In genomic region chr1:76284842-76285241, GRCh38 we compare ENCODE assay signal across 16 cellular contexts.
DNase-seq lines count a peak whose midpoint lies in the region; ATAC-seq and TF ChIP-seq lines count a peak whose summit lies in the region.
"Had no signal": no experiment of that assay in that cellular context is flagged by ENCODE, and none has a peak within 500 bp of the region (broad histone marks: within the 10 kb centered on the region; RNA-seq: fewer than 3 reads in every experiment).

No MANE protein-coding gene starts in this region.

- H3K27me3 Mint-ChIP-seq in activated CD4-positive, alpha-beta T cell treated with anti-CD3 and anti-CD28 coated beads, Interleukin-2, amount 10 ng/mL, durations not matched to agents 7 days and 5 days = no peaks in the 10 kb centered on the region
- no peaks in the 10 kb centered on the region for H3K27me3 Mint-ChIP-seq in CD4-positive, alpha-beta T cell
- H3K27me3 Mint-ChIP-seq in activated naive CD8-positive, alpha-beta T cell treated with anti-CD3 and anti-CD28 coated beads, Interleukin-2, amount 10 ng/mL, durations not matched to agents 7 days and 5 days = peaks cover 2% of the 10 kb centered on the region
- H3K27me3 Mint-ChIP-seq in naive thymus-derived CD4-positive, alpha-beta T cell = no peaks in the 10 kb centered on the region

- H3K9me3 Mint-ChIP-seq in activated CD4-positive, alpha-beta T cell treated with anti-CD3 and anti-CD28 coated beads, Interleukin-2, amount 10 ng/mL, durations not matched to agents 7 days and 5 days = no peaks in the 10 kb centered on the region
- no peaks in the 10 kb centered on the region for H3K9me3 Mint-ChIP-seq in CD4-positive, alpha-beta T cell
- H3K9me3 Mint-ChIP-seq in activated naive CD8-positive, alpha-beta T cell treated with anti-CD3 and anti-CD28 coated beads, Interleukin-2, amount 10 ng/mL, durations not matched to agents 7 days and 5 days = peaks cover 1% of the 10 kb centered on the region
- no peaks in the 10 kb centered on the region for H3K9me3 Mint-ChIP-seq in naive thymus-derived CD4-positive, alpha-beta T cell

- H3K4me3 Mint-ChIP-seq in activated CD4-positive, alpha-beta T cell treated with anti-CD3 and anti-CD28 coated beads, Interleukin-2, amount 10 ng/mL, durations not matched to agents 7 days and 5 days = no peak overlapping the region
- no peak overlapping the region for H3K4me3 Mint-ChIP-seq in CD4-positive, alpha-beta T cell
- peak overlapping the region; percentile 51 for H3K4me3 Mint-ChIP-seq in activated naive CD8-positive, alpha-beta T cell treated with anti-CD3 and anti-CD28 coated beads, Interleukin-2, amount 10 ng/mL, durations not matched to agents 7 days and 5 days
- H3K4me3 Mint-ChIP-seq in naive thymus-derived CD4-positive, alpha-beta T cell = peak overlapping the region in 8 of 10 donors; percentile 1 to 66 (median 44)

- no peaks in the 10 kb centered on the region for H3K36me3 ChIP-seq in naive thymus-derived CD4-positive, alpha-beta T cell (ENCODE audit: control insufficient read depth in 2 of 3, insufficient read depth in 3 of 3, low read length in 3 of 3)
- no peaks in the 10 kb centered on the region for H3K36me3 ChIP-seq in lower lobe of right lung

- no peak for ATAC-seq in CD4-positive, alpha-beta T cell (ENCODE audit: poor library complexity)
- ATAC-seq in activated naive CD8-positive, alpha-beta T cell treated with anti-CD3 and anti-CD28 coated beads, Interleukin-2, amount 10 ng/mL, durations not matched to agents 7 days and 5 days (ENCODE audit: low read depth) = peak; percentile 20
- no peak for ATAC-seq in naive thymus-derived CD4-positive, alpha-beta T cell
- ATAC-seq in lower lobe of right lung = no peak
- ATAC-seq in GM19463 (IDR thresholded peaks at IDR 0.05; ENCODE audit: unreplicated experiment) = no peak
- no peak for ATAC-seq in HG03439 (IDR thresholded peaks at IDR 0.05; ENCODE audit: unreplicated experiment)
- ATAC-seq: A549, Panc1 had no signal

- H3K4me1 Mint-ChIP-seq in activated CD4-positive, alpha-beta T cell treated with anti-CD3 and anti-CD28 coated beads, Interleukin-2, amount 10 ng/mL, durations not matched to agents 7 days and 5 days = peaks cover 52% of the 10 kb centered on the region
- H3K4me1 Mint-ChIP-seq in CD4-positive, alpha-beta T cell (ENCODE audit: low read depth) = peaks cover 63% of the 10 kb centered on the region
- H3K4me1 Mint-ChIP-seq in activated naive CD8-positive, alpha-beta T cell treated with anti-CD3 and anti-CD28 coated beads, Interleukin-2, amount 10 ng/mL, durations not matched to agents 7 days and 5 days = peaks cover 37% of the 10 kb centered on the region
- peaks cover 16 to 88% (median 56%) of the 10 kb centered on the region in 7 donors for H3K4me1 Mint-ChIP-seq in naive thymus-derived CD4-positive, alpha-beta T cell

- peaks cover 0 to 45% of the 10 kb centered on the region in 2 donors for H3K4me1 ChIP-seq in naive thymus-derived CD4-positive, alpha-beta T cell (ENCODE audit: control insufficient read depth in 2 of 2, insufficient read depth in 2 of 2, low read length in 2 of 2)
- H3K4me1 ChIP-seq in lower lobe of right lung = no peaks in the 10 kb centered on the region
- H3K4me1 ChIP-seq: A549 had no signal

- H3K27ac Mint-ChIP-seq in activated CD4-positive, alpha-beta T cell treated with anti-CD3 and anti-CD28 coated beads, Interleukin-2, amount 10 ng/mL, durations not matched to agents 7 days and 5 days = peak overlapping the region; percentile 78
- peak overlapping the region; percentile 75 for H3K27ac Mint-ChIP-seq in CD4-positive, alpha-beta T cell
- peak overlapping the region; percentile 49 for H3K27ac Mint-ChIP-seq in activated naive CD8-positive, alpha-beta T cell treated with anti-CD3 and anti-CD28 coated beads, Interleukin-2, amount 10 ng/mL, durations not matched to agents 7 days and 5 days
- H3K27ac Mint-ChIP-seq in naive thymus-derived CD4-positive, alpha-beta T cell = peak overlapping the region; percentile 33 to 95 (median 72)

- no peaks in the 10 kb centered on the region for H3K27me3 ChIP-seq in CD4-positive, alpha-beta T cell (ENCODE audit: control insufficient read depth, insufficient read depth, low read length)
- no peaks in the 10 kb centered on the region for H3K27me3 ChIP-seq in naive thymus-derived CD4-positive, alpha-beta T cell (ENCODE audit: control insufficient read depth in 2 of 2, insufficient read depth in 2 of 2, low read length in 2 of 2)
- no peaks in the 10 kb centered on the region for H3K27me3 ChIP-seq in lower lobe of right lung (ENCODE audit: low read depth)

- H3K36me3 Mint-ChIP-seq in activated CD4-positive, alpha-beta T cell treated with anti-CD3 and anti-CD28 coated beads, Interleukin-2, amount 10 ng/mL, durations not matched to agents 7 days and 5 days (ENCODE audit: low read depth) = no peaks in the 10 kb centered on the region
- H3K36me3 Mint-ChIP-seq in CD4-positive, alpha-beta T cell (ENCODE audit: low read depth) = no peaks in the 10 kb centered on the region
- H3K36me3 Mint-ChIP-seq in activated naive CD8-positive, alpha-beta T cell treated with anti-CD3 and anti-CD28 coated beads, Interleukin-2, amount 10 ng/mL, durations not matched to agents 7 days and 5 days = peaks cover 4% of the 10 kb centered on the region
- H3K36me3 Mint-ChIP-seq in naive thymus-derived CD4-positive, alpha-beta T cell = peaks cover 0 to 2% (median 0%) of the 10 kb centered on the region in 5 donors

- POLR2A ChIA-PET in activated CD4-positive, alpha-beta T cell treated with anti-CD3 and anti-CD28 coated beads, Interleukin-2, amount 10 ng/mL, durations not matched to agents 7 days and 5 days (lab: Charles Lee) = no interaction called here
- POLR2A ChIA-PET in CD4-positive, alpha-beta T cell (lab: Charles Lee) = interaction anchor here (0.6 to 2.0 kb wide), 2 partner anchors 10 to 1694 kb away, joined by 3 to 12 read pairs; partner anchors contain the start of gene FUBP1
- POLR2A ChIA-PET in activated naive CD8-positive, alpha-beta T cell treated with anti-CD3 and anti-CD28 coated beads, Interleukin-2, amount 10 ng/mL, durations not matched to agents 7 days and 5 days (lab: Charles Lee) = interaction anchor here (0.6 to 0.7 kb wide), 3 partner anchors 17 to 466 kb away, joined by 3 read pairs; no protein-coding TSS in a partner anchor
- POLR2A ChIA-PET in naive thymus-derived CD4-positive, alpha-beta T cell (lab: Charles Lee) = interaction anchor here (0.6 to 1.8 kb wide), 3 partner anchors 15 to 27 kb away, joined by 3 to 6 read pairs (median 3); no protein-coding TSS in a partner anchor

- intact Hi-C loops in CD4-positive, alpha-beta T cell (cut with DNase I, micrococcal nuclease) = loop anchor here (2.0 to 10.0 kb wide), 2 partner anchors 18 to 210 kb away; partner anchors contain the start of gene ST6GALNAC3 (in 1 of the 2)
- intact Hi-C loops in naive thymus-derived CD4-positive, alpha-beta T cell (cut with micrococcal nuclease) = loop anchor here (1.0 to 5.0 kb wide), 7 partner anchors 9 to 1397 kb away; partner anchors contain the start of gene ZZZ3 (in 1 of the 2)
- intact Hi-C loops in lower lobe of right lung (cut with DNase I) = no loop called here

- no peak for TF ChIP-seq CTCF in CD4-positive, alpha-beta T cell (IDR thresholded peaks at IDR 0.05)
- no peak for TF ChIP-seq CTCF in lower lobe of right lung (IDR thresholded peaks at IDR 0.05)

- no peaks in the 10 kb centered on the region for H3K9me3 ChIP-seq in CD4-positive, alpha-beta T cell (ENCODE audit: control insufficient read depth, low read length)
- no peaks in the 10 kb centered on the region for H3K9me3 ChIP-seq in naive thymus-derived CD4-positive, alpha-beta T cell (ENCODE audit: control insufficient read depth in 2 of 3, low read length in 3 of 3)
- H3K9me3 ChIP-seq in lower lobe of right lung = no peaks in the 10 kb centered on the region
- H3K9me3 ChIP-seq: A549 had no signal

- CTCF ChIA-PET in activated CD4-positive, alpha-beta T cell treated with anti-CD3 and anti-CD28 coated beads, Interleukin-2, amount 10 ng/mL, durations not matched to agents 7 days and 5 days (lab: Charles Lee) = no interaction called here
- CTCF ChIA-PET in CD4-positive, alpha-beta T cell (lab: Charles Lee) = interaction anchor here (1.3 kb wide), 1 partner anchor 10 kb away, joined by 3 read pairs; no protein-coding TSS in a partner anchor
- CTCF ChIA-PET in naive thymus-derived CD4-positive, alpha-beta T cell (lab: Charles Lee) = interaction anchor here (0.6 kb wide), 1 partner anchor 10 kb away, joined by 4 read pairs; no protein-coding TSS in a partner anchor

- DNase-seq in activated CD4-positive, alpha-beta T cell treated with anti-CD3 and anti-CD28 coated beads, Interleukin-2, amount 10 ng/mL, durations not matched to agents 7 days and 5 days = no peak
- DNase-seq in activated CD4-positive, alpha-beta T cell treated with anti-CD3 and anti-CD28 coated beads, Interleukin-2, amount 50 U/mL, for 4 hours = no peak
- no peak for DNase-seq in CD4-positive, alpha-beta T cell
- DNase-seq in activated naive CD8-positive, alpha-beta T cell treated with anti-CD3 and anti-CD28 coated beads, Interleukin-2, amount 10 ng/mL, durations not matched to agents 7 days and 5 days = no peak
- DNase-seq in naive thymus-derived CD4-positive, alpha-beta T cell = no peak
- DNase-seq in lower lobe of right lung = no peak
- DNase-seq: KBM-7, NCI-H1048, NCI-H146, NCI-H2081 treated with DMSO at 0.1 percent for 48 hours, NCI-H510A, NCI-H82 had no signal

- no peak overlapping the region for H3K4me3 ChIP-seq in naive thymus-derived CD4-positive, alpha-beta T cell (ENCODE audit: low read length)
- H3K4me3 ChIP-seq in lower lobe of right lung = no peak overlapping the region
- H3K4me3 ChIP-seq: A549 had no signal

- no peak overlapping the region for H3K27ac ChIP-seq in CD4-positive, alpha-beta T cell (ENCODE audit: low read depth, low read length)
- H3K27ac ChIP-seq in naive thymus-derived CD4-positive, alpha-beta T cell (ENCODE audit: low read depth, low read length) = no peak overlapping the region
- H3K27ac ChIP-seq in lower lobe of right lung = no peak overlapping the region
- H3K27ac ChIP-seq: A549 had no signal

Comparison
In these comparisons a context has a peak if more than half of its experiments do, and no peak if none do; other contexts are left out.
1. H3K4me3 Mint-ChIP-seq: peak in activated naive CD8-positive, alpha-beta T cell treated with anti-CD3 and anti-CD28 coated beads, Interleukin-2, amount 10 ng/mL, durations not matched to agents 7 days and 5 days (single experiment) and naive thymus-derived CD4-positive, alpha-beta T cell (8 of 10); none in activated CD4-positive, alpha-beta T cell treated with anti-CD3 and anti-CD28 coated beads, Interleukin-2, amount 10 ng/mL, durations not matched to agents 7 days and 5 days (single experiment) and CD4-positive, alpha-beta T cell (single experiment).
2. Peak in every context shown above with its lines, with median percentiles within 50 percentile points of each other: H3K27ac Mint-ChIP-seq.